Comparison of ENCODE assay signal across 8 cellular contexts in the genomic region with DNA sequence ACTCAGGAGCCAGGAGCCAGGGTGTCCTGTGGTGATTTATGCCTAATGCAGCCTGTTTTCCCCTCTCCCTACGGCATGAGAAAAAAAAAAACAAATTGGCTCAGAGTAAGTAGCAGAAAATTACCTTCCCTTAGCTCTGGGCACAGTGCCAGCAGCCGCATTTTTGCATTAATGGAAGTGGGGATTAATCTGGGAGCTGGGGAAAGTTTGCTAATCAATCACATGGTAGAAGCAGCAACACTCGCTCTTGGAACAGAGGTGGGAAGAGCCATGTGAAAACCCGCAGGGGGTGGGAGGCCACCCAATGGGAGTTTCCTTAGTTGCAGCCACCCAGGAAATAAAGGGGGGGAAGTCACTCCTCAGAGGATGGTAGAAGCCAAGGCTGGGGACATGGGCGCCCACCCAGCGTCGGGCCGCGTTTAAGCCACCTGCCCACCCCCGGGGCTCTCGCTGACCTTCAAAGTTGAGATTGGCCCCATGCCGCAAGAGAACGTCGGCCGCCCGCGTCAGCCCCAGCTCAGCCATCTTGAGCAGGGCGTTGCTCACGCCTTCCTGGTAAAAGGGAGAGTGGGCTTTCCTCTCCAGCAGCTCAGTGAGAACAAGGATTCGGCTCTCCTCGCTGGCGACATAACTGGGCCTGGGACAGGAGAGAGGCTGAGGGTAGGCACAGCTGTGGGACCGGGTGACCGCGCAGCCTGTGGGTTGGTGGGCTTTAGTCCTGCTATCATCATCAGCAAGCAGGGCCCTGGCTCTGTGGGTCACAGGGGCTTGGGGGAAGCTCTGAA. TPM values are rescaled to one million over a fixed set of nuclear protein-coding genes. Genes with fewer than 3 reads are reported as not detected.
DNase-seq lines count a peak whose midpoint lies in the region; ATAC-seq and TF ChIP-seq lines count a peak whose summit lies in the region.

No MANE protein-coding gene starts in this region.

- TF ChIP-seq CTCF in WI38 (IDR thresholded peaks at IDR 0.05; ENCODE audit: low read depth, low read length) (no peak), thyroid gland (IDR thresholded peaks at IDR 0.05) (no peak)

- H2AFZ ChIP-seq in ACC112 (ENCODE audit: low read length, unreplicated experiment) = no peak overlapping the region

- WGBS in thyroid gland, 2 donors = 64 to 69% methylated on average over 24 to 25 of the region's 25 CpGs

- H3K4me1 ChIP-seq in ACC112 (ENCODE audit: control insufficient read depth, insufficient read depth, low read length, unreplicated experiment) (peaks cover 18% of the 10 kb centered on the region), HUES48 (ENCODE audit: control insufficient read depth, insufficient read depth, low read length) (peaks cover 6% of the 10 kb centered on the region; the same call in 1 of the 2 replicates), iPS-15b (ENCODE audit: control insufficient read depth, insufficient read depth, low read length) (no peaks in the 10 kb centered on the region), thyroid gland (peaks cover 17 to 19% of the 10 kb centered on the region in 2 donors)

- no peak for ATAC-seq in HG02970 (IDR thresholded peaks at IDR 0.05; ENCODE audit: low FRiP score, unreplicated experiment)
- no peak for ATAC-seq in GM18519 (IDR thresholded peaks at IDR 0.05; ENCODE audit: low FRiP score, unreplicated experiment)

- H3K36me3 ChIP-seq in ACC112 (ENCODE audit: insufficient read depth, low read length) = peaks cover 9% of the 10 kb centered on the region
- H3K36me3 ChIP-seq in HUES48 (ENCODE audit: control insufficient read depth, insufficient read depth, low read length) = peaks cover 40% of the 10 kb centered on the region
- H3K36me3 ChIP-seq in iPS-15b (ENCODE audit: control insufficient read depth, insufficient read depth, low read length) = peaks cover 28% of the 10 kb centered on the region
- peaks cover 31 to 37% of the 10 kb centered on the region in 2 donors for H3K36me3 ChIP-seq in thyroid gland

- peak; percentile 25 to 27 for DNase-seq in thyroid gland
- DNase-seq in HuH-7 (ENCODE audit: low spot score) = no peak

- H3K9me3 ChIP-seq in HUES48 (ENCODE audit: control insufficient read depth, insufficient read depth, low read length) (no peaks in the 10 kb centered on the region), iPS-15b (ENCODE audit: control insufficient read depth, insufficient read depth, low read length) (no peaks in the 10 kb centered on the region), thyroid gland (no peaks in the 10 kb centered on the region)

- TF ChIP-seq POLR2A in thyroid gland (IDR thresholded peaks at IDR 0.05) = no peak

- peaks cover 33% of the 10 kb centered on the region for H3K79me2 ChIP-seq in ACC112 (ENCODE audit: control insufficient read depth, insufficient read depth, low read length, unreplicated experiment)

- H3K27me3 ChIP-seq in ACC112 (ENCODE audit: insufficient read depth, low read length) = no peaks in the 10 kb centered on the region
- no peaks in the 10 kb centered on the region for H3K27me3 ChIP-seq in HUES48 (ENCODE audit: control insufficient read depth, insufficient read depth, low read length)
- H3K27me3 ChIP-seq in iPS-15b (ENCODE audit: control insufficient read depth, insufficient read depth, low read length) = no peaks in the 10 kb centered on the region
- no peaks in the 10 kb centered on the region for H3K27me3 ChIP-seq in thyroid gland

- H3K4me3 ChIP-seq in ACC112 (ENCODE audit: low read depth, low read length) (peak overlapping the region; percentile 98), HUES48 (ENCODE audit: low read depth, low read length) (peak overlapping the region; percentile 94; the same call in 1 of the 2 replicates), WI38 (ENCODE audit: low read depth, low read length) (peak overlapping the region; percentile 97), iPS-15b (ENCODE audit: low read depth, low read length) (peak overlapping the region; percentile 86), thyroid gland (replicated peaks in 1 of 3) (peak overlapping the region in 1 of 3 donors; percentile 77)

- intact Hi-C loops in thyroid gland (cut with DNase I) = loop anchor here (10.0 kb wide), 1 partner anchor 95 kb away; no protein-coding TSS in a partner anchor

- H3K9ac ChIP-seq in HUES48 (ENCODE audit: low read depth, low read length) (no peak overlapping the region), iPS-15b (ENCODE audit: low read depth, low read length) (no peak overlapping the region)

- H3K27ac ChIP-seq in ACC112 (ENCODE audit: low read depth, low read length) = peak overlapping the region; percentile 22; the same call in 1 of the 2 replicates
- peak overlapping the region; percentile 11 for H3K27ac ChIP-seq in HUES48 (ENCODE audit: low read depth, low read length)
- H3K27ac ChIP-seq in thyroid gland = no peak overlapping the region

RNA-seq across cellular contexts. Expression of a gene that starts 1.7 kb away (rescaled TPM):
- total RNA-seq in thyroid gland = 10 to 100 TPM; 21.7 to 29.2 (median 24.0) TPM

RNA-seq across cellular contexts. Expression of a gene that starts 14.3 kb away (rescaled TPM):
- total RNA-seq in thyroid gland = 10 to 100 TPM; 19.6 to 28.4 (median 22.6) TPM

RNA-seq across cellular contexts. Expression of a gene that starts 19.4 kb away (rescaled TPM):
- total RNA-seq in thyroid gland = not detected

RNA-seq across cellular contexts. Expression of a gene that starts 25.2 kb away (rescaled TPM):
- 10 to 100 TPM in 2 of 4 donors, 1 to 10 TPM in 2; 2.9 to 10.6 (median 8.1) TPM for total RNA-seq in thyroid gland

Comparison
In these comparisons a context has a peak if more than half of its experiments do, and no peak if none do; other contexts are left out.
1. H3K27ac ChIP-seq: peak in ACC112 (single experiment) and HUES48 (single experiment); none in thyroid gland (0 of 3).